ENCODE assay signal across 18 cellular contexts in the genomic region with DNA sequence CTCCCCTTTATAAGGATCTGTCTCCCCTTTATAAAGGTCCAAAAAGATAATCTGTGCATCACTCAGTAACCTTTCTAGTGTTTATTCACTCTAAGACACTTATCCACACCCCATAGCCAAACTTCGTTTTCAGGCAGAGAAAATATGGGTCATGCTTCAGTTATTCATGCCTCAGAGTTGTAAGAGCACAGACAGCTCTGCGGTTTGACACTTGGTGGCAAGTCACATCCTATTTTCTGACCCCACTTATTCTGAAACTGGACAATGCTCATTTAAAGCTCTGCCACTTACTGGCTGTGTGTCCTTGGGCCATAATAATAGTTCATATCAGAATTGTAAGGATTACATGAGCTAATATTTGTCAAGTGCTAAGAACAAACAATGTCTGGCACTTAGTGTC. TPM values are rescaled to one million over a fixed set of nuclear protein-coding genes. Genes with fewer than 3 reads are reported as not detected.
DNase-seq lines count a peak whose midpoint lies in the region; ATAC-seq, FAIRE-seq and TF ChIP-seq lines count a peak whose summit lies in the region.
"Had no signal": no experiment of that assay in that cellular context is flagged by ENCODE, and none has a peak within 500 bp of the region (broad histone marks: within the 10 kb centered on the region; RNA-seq: fewer than 3 reads in every experiment).

No MANE protein-coding gene starts in this region.

- no peak overlapping the region for H3K27ac Mint-ChIP-seq in activated CD4-positive, alpha-beta memory T cell treated with anti-CD3 and anti-CD28 coated beads, Interleukin-2, amount 10 ng/mL, durations not matched to agents 7 days and 5 days
- H3K27ac Mint-ChIP-seq: activated B cell treated with CpG ODN at 0.5 μM for 24 hours had no signal

- H3K4me1 Mint-ChIP-seq in activated CD4-positive, alpha-beta memory T cell treated with anti-CD3 and anti-CD28 coated beads, Interleukin-2, amount 10 ng/mL, durations not matched to agents 7 days and 5 days = no peaks in the 10 kb centered on the region
- H3K4me1 Mint-ChIP-seq: activated B cell treated with CpG ODN at 0.5 μM for 24 hours had no signal

- peak; percentile 84 for FAIRE-seq in HTR-8/SVneo (lab: Jason Lieb, UNC)

- no peaks in the 10 kb centered on the region for H3K9me3 Mint-ChIP-seq in activated CD4-positive, alpha-beta memory T cell treated with anti-CD3 and anti-CD28 coated beads, Interleukin-2, amount 10 ng/mL, durations not matched to agents 7 days and 5 days
- H3K9me3 Mint-ChIP-seq: activated T-cell treated with anti-CD3 and anti-CD28 coated beads, Interleukin-2, amount 50 U/mL, for 4 hours had no signal

- DNase-seq in BJ (ENCODE audit: low read depth) (peak; percentile 85), HTR-8/SVneo (ENCODE audit: insufficient read length, low spot score) (peak; percentile 53), brain microvascular endothelial cell (peak; percentile 78), myocyte (ENCODE audit: low read depth) (peak; percentile 85), NCI-H510A (lab: John Stamatoyannopoulos, UW) (no peak), NCI-H446 treated with DMSO at 0.1 percent for 48 hours (lab: John Stamatoyannopoulos, UW) (no peak)
- no peak for DNase-seq in activated CD4-positive, alpha-beta memory T cell treated with anti-CD3 and anti-CD28 coated beads, Interleukin-2, amount 10 ng/mL, durations not matched to agents 7 days and 5 days
- DNase-seq: activated B cell treated with CpG ODN at 0.5 μM for 24 hours; activated T-cell treated with anti-CD3 and anti-CD28 coated beads, Interleukin-2, amount 50 U/mL, for 4 hours; hypothalamus; lower lobe of right lung; NCI-H1092; NCI-H510A treated with DMSO at 0.1 percent for 48 hours; SJCRH30; stimulated activated CD4-positive, alpha-beta T cell treated with anti-CD3 and anti-CD28 coated beads, Interleukin-15, amount 100 ng/mL, for 24 hours had no signal

- H3K27me3 Mint-ChIP-seq in activated CD4-positive, alpha-beta memory T cell treated with anti-CD3 and anti-CD28 coated beads, Interleukin-2, amount 10 ng/mL, durations not matched to agents 7 days and 5 days = peaks cover 26% of the 10 kb centered on the region

- no peaks in the 10 kb centered on the region for H3K36me3 Mint-ChIP-seq in activated CD4-positive, alpha-beta memory T cell treated with anti-CD3 and anti-CD28 coated beads, Interleukin-2, amount 10 ng/mL, durations not matched to agents 7 days and 5 days (ENCODE audit: low read depth)

- CTCF ChIA-PET in BJ (lab: Yijun Ruan, JAX) = interaction anchor here (0.9 to 1.6 kb wide), 4 partner anchors 31 to 500 kb away, joined by 3 to 5 read pairs (median 4); no protein-coding TSS in a partner anchor
- CTCF ChIA-PET in activated CD4-positive, alpha-beta memory T cell treated with anti-CD3 and anti-CD28 coated beads, Interleukin-2, amount 10 ng/mL, durations not matched to agents 7 days and 5 days (lab: Charles Lee) = no interaction called here

- H3K4me3 ChIP-seq in BJ (ENCODE audit: low read depth, low read length) (no peak overlapping the region), brain microvascular endothelial cell (ENCODE audit: low read depth, low read length) (no peak overlapping the region)
- H3K4me3 ChIP-seq: lower lobe of right lung, SJCRH30 had no signal

- H3K27ac ChIP-seq in brain microvascular endothelial cell = peak overlapping the region; percentile 78
- H3K27ac ChIP-seq: C4-2B, lower lobe of right lung, SJCRH30 had no signal

- H3K4me3 Mint-ChIP-seq in activated CD4-positive, alpha-beta memory T cell treated with anti-CD3 and anti-CD28 coated beads, Interleukin-2, amount 10 ng/mL, durations not matched to agents 7 days and 5 days = no peak overlapping the region
- H3K4me3 Mint-ChIP-seq: activated B cell treated with CpG ODN at 0.5 μM for 24 hours; activated T-cell treated with anti-CD3 and anti-CD28 coated beads, Interleukin-2, amount 50 U/mL, for 4 hours had no signal

- H3K36me3 ChIP-seq in BJ (ENCODE audit: control insufficient read depth, insufficient read depth, low read length) (no peaks in the 10 kb centered on the region), brain microvascular endothelial cell (replicated peaks) (no peaks in the 10 kb centered on the region)
- H3K36me3 ChIP-seq: lower lobe of right lung, SJCRH30 had no signal

- no peaks in the 10 kb centered on the region for H3K27me3 ChIP-seq in BJ (ENCODE audit: control insufficient read depth, insufficient read depth, low read length)
- H3K27me3 ChIP-seq in brain microvascular endothelial cell (replicated peaks) = no peaks in the 10 kb centered on the region
- H3K27me3 ChIP-seq: SJCRH30 had no signal

- in situ Hi-C loops in brain microvascular endothelial cell (cut with HindIII; ENCODE audit: low pct_ligation_motif_present, low sequenced_read_pairs) = no loop called here

- no peak for ATAC-seq in HG02870 (IDR thresholded peaks at IDR 0.05; ENCODE audit: unreplicated experiment)
- ATAC-seq: activated T-cell treated with anti-CD3 and anti-CD28 coated beads, Interleukin-2, amount 50 U/mL, for 4 hours; lower lobe of right lung had no signal

- POLR2A ChIA-PET in BJ (lab: Charles Lee) = interaction anchor here (0.5 to 1.0 kb wide), 4 partner anchors 10 to 304 kb away, joined by 3 to 4 read pairs (median 4); no protein-coding TSS in a partner anchor
- POLR2A ChIA-PET in activated CD4-positive, alpha-beta memory T cell treated with anti-CD3 and anti-CD28 coated beads, Interleukin-2, amount 10 ng/mL, durations not matched to agents 7 days and 5 days (lab: Charles Lee) = no interaction called here

- no peak for TF ChIP-seq CTCF in BJ (IDR thresholded peaks at IDR 0.05; ENCODE audit: insufficient read depth, low read depth, low read length)
- no peak for TF ChIP-seq CTCF in brain microvascular endothelial cell (IDR thresholded peaks at IDR 0.05; ENCODE audit: low read depth, low read length, missing control alignments)

RNA-seq across cellular contexts. Expression of a gene that starts 2.0 kb away (rescaled TPM):
- not detected in 2 replicates for polyA plus RNA-seq in BJ (2011; rRNA removed)
- polyA minus RNA-seq in BJ (2011; rRNA and poly(A)+ RNA removed) = not detected in 2 replicates
- total RNA-seq in myocyte = not detected in 2 replicates
- not detected for polyA plus RNA-seq in myocyte (2012)
- not detected for total RNA-seq in activated CD4-positive, alpha-beta memory T cell treated with anti-CD3 and anti-CD28 coated beads, Interleukin-2, amount 10 ng/mL, durations not matched to agents 7 days and 5 days
- total RNA-seq: activated B cell treated with CpG ODN at 0.5 μM for 24 hours; activated T-cell treated with anti-CD3 and anti-CD28 coated beads, Interleukin-2, amount 50 U/mL, for 4 hours; lower lobe of right lung; omental fat pad; SJCRH30 had no signal

RNA-seq across cellular contexts. Expression of a gene that starts 5.9 kb away (rescaled TPM):
- 0.16 TPM in 1 of 2 replicates, not detected in the other for polyA plus RNA-seq in BJ (2011; rRNA removed)
- polyA minus RNA-seq in BJ (2011; rRNA and poly(A)+ RNA removed) = not detected in 2 replicates
- not detected in 2 replicates for total RNA-seq in myocyte
- polyA plus RNA-seq in myocyte (2012) = 0.20 TPM
- total RNA-seq in activated CD4-positive, alpha-beta memory T cell treated with anti-CD3 and anti-CD28 coated beads, Interleukin-2, amount 10 ng/mL, durations not matched to agents 7 days and 5 days = not detected
- total RNA-seq: activated B cell treated with CpG ODN at 0.5 μM for 24 hours; activated T-cell treated with anti-CD3 and anti-CD28 coated beads, Interleukin-2, amount 50 U/mL, for 4 hours; lower lobe of right lung; omental fat pad; SJCRH30 had no signal

RNA-seq across cellular contexts. Expression of a gene that starts 7.9 kb away (rescaled TPM):
- 0.32 TPM in 1 of 2 replicates, not detected in the other for polyA plus RNA-seq in BJ (2011; rRNA removed)
- 0.33 and 0.51 TPM in 2 replicates for polyA minus RNA-seq in BJ (2011; rRNA and poly(A)+ RNA removed)
- 0.21 TPM in 1 of 2 replicates, not detected in the other for total RNA-seq in myocyte
- 0.14 TPM for polyA plus RNA-seq in myocyte (2012)
- not detected for total RNA-seq in activated CD4-positive, alpha-beta memory T cell treated with anti-CD3 and anti-CD28 coated beads, Interleukin-2, amount 10 ng/mL, durations not matched to agents 7 days and 5 days
- total RNA-seq: activated B cell treated with CpG ODN at 0.5 μM for 24 hours; activated T-cell treated with anti-CD3 and anti-CD28 coated beads, Interleukin-2, amount 50 U/mL, for 4 hours; lower lobe of right lung; omental fat pad; SJCRH30 had no signal

RNA-seq across cellular contexts. Expression of a gene that starts 10.8 kb away (rescaled TPM):
- polyA plus RNA-seq in BJ (2011; rRNA removed) = 1.3 and 1.4 TPM in 2 replicates
- 0.47 and 2.0 TPM in 2 replicates for polyA minus RNA-seq in BJ (2011; rRNA and poly(A)+ RNA removed)
- total RNA-seq in myocyte = 0.19 TPM in 1 of 2 replicates, not detected in the other
- polyA plus RNA-seq in myocyte (2012) = 1.7 TPM
- not detected for total RNA-seq in activated CD4-positive, alpha-beta memory T cell treated with anti-CD3 and anti-CD28 coated beads, Interleukin-2, amount 10 ng/mL, durations not matched to agents 7 days and 5 days
- total RNA-seq: activated B cell treated with CpG ODN at 0.5 μM for 24 hours; activated T-cell treated with anti-CD3 and anti-CD28 coated beads, Interleukin-2, amount 50 U/mL, for 4 hours; lower lobe of right lung; omental fat pad; SJCRH30 had no signal

RNA-seq across cellular contexts. Expression of a gene that starts 14.4 kb away (rescaled TPM):
- polyA plus RNA-seq in BJ (2011; rRNA removed) = not detected in 2 replicates
- not detected in 2 replicates for polyA minus RNA-seq in BJ (2011; rRNA and poly(A)+ RNA removed)
- total RNA-seq in myocyte = not detected in 2 replicates
- polyA plus RNA-seq in myocyte (2012) = not detected
- not detected for total RNA-seq in activated CD4-positive, alpha-beta memory T cell treated with anti-CD3 and anti-CD28 coated beads, Interleukin-2, amount 10 ng/mL, durations not matched to agents 7 days and 5 days
- total RNA-seq: activated B cell treated with CpG ODN at 0.5 μM for 24 hours; activated T-cell treated with anti-CD3 and anti-CD28 coated beads, Interleukin-2, amount 50 U/mL, for 4 hours; lower lobe of right lung; omental fat pad; SJCRH30 had no signal

Comparison
In these comparisons a context has a peak if more than half of its experiments do, and no peak if none do; other contexts are left out.
1. DNase-seq: peak in BJ (single experiment), HTR-8/SVneo (single experiment), brain microvascular endothelial cell (single experiment) and myocyte (single experiment); none in activated CD4-positive, alpha-beta memory T cell treated with anti-CD3 and anti-CD28 coated beads, Interleukin-2, amount 10 ng/mL, durations not matched to agents 7 days and 5 days (single experiment), NCI-H510A (single experiment) and NCI-H446 treated with DMSO at 0.1 percent for 48 hours (single experiment).